15 cellular contexts compared by ENCODE assay signal in the genomic region with DNA sequence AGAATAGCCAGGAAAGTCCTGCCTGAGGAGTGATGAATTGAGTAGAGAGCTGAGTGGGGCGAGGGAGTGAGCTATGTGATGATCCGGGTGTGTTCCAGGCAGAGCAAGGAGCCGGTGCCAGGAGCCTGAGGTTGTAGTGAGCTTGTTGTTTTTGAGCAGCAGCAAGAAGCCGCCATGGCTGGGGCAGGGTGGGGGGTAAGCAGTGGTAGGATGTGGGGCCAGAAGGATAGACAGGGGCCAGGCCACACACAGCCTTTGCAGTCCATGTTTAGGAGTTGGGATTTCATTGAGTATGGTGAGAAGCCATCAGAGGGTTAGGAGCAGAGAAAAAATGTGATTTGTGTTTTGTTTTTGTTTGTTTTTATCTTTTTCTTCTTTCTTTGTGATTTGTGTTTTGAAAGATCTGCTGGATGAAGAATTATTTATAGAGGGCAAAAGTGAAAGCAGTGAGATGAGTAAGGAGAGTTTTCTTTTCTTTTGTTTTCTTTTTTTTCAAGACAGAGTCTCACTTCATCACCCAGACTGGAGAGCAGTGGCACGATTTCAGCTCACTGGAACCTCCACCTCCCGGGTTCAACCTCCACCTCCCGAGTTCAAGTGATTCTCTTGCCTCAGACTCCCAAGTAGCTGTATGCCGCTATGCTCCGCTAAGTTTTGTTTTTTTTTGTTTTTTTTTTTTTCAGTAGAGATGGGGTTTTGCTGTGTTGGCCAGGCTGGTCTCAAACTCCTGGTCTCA.
A peak's percentile ranks its signal among the peaks of the same experiment; 100 is the strongest.
DNase-seq lines count a peak whose midpoint lies in the region; ATAC-seq and TF ChIP-seq lines count a peak whose summit lies in the region.
"Had no signal": no experiment of that assay in that cellular context is flagged by ENCODE, and none has a peak within 500 bp of the region (broad histone marks: within the 10 kb centered on the region; RNA-seq: fewer than 3 reads in every experiment).

No MANE protein-coding gene starts in this region.

- ATAC-seq in HG02981 (IDR thresholded peaks at IDR 0.05; ENCODE audit: unreplicated experiment) = peak; percentile 65
- ATAC-seq in activated B cell treated with CpG ODN at 0.5 μM for 24 hours (ENCODE audit: low read depth) = peak; percentile 54
- ATAC-seq in upper lobe of right lung = no peak

- H3K27ac Mint-ChIP-seq in activated CD4-positive, alpha-beta T cell treated with anti-CD3 and anti-CD28 coated beads, Interleukin-2, amount 10 ng/mL, durations not matched to agents 7 days and 5 days = peak overlapping the region; percentile 38
- peak overlapping the region; percentile 51 for H3K27ac Mint-ChIP-seq in activated B cell treated with CpG ODN at 0.5 μM for 24 hours
- H3K27ac Mint-ChIP-seq: activated naive CD8-positive, alpha-beta T cell treated with anti-CD3 and anti-CD28 coated beads, Interleukin-2, amount 10 ng/mL, durations not matched to agents 7 days and 5 days; endodermal cell; neural progenitor cell had no signal

- peaks cover 12% of the 10 kb centered on the region for H3K9me3 Mint-ChIP-seq in activated CD4-positive, alpha-beta T cell treated with anti-CD3 and anti-CD28 coated beads, Interleukin-2, amount 10 ng/mL, durations not matched to agents 7 days and 5 days
- H3K9me3 Mint-ChIP-seq in activated B cell treated with CpG ODN at 0.5 μM for 24 hours = no peaks in the 10 kb centered on the region

- no peaks in the 10 kb centered on the region for H3K27me3 ChIP-seq in upper lobe of right lung
- H3K27me3 ChIP-seq: neural progenitor cell had no signal

- peaks cover 11% of the 10 kb centered on the region for H3K4me1 Mint-ChIP-seq in activated CD4-positive, alpha-beta T cell treated with anti-CD3 and anti-CD28 coated beads, Interleukin-2, amount 10 ng/mL, durations not matched to agents 7 days and 5 days
- H3K4me1 Mint-ChIP-seq in activated B cell treated with CpG ODN at 0.5 μM for 24 hours = peaks cover 36% of the 10 kb centered on the region
- H3K4me1 Mint-ChIP-seq: endodermal cell had no signal

- H3K4me3 ChIP-seq in upper lobe of right lung = no peak overlapping the region
- H3K4me3 ChIP-seq: neural progenitor cell had no signal

- H3K27me3 Mint-ChIP-seq in activated CD4-positive, alpha-beta T cell treated with anti-CD3 and anti-CD28 coated beads, Interleukin-2, amount 10 ng/mL, durations not matched to agents 7 days and 5 days = peaks cover 10% of the 10 kb centered on the region
- no peaks in the 10 kb centered on the region for H3K27me3 Mint-ChIP-seq in activated B cell treated with CpG ODN at 0.5 μM for 24 hours

- intact Hi-C loops in activated B cell treated with CpG ODN at 0.5 μM for 24 hours (cut with micrococcal nuclease) (loop anchor here (1.0 to 2.0 kb wide), 2 partner anchors 10 to 14 kb away; no protein-coding TSS in a partner anchor), upper lobe of right lung (cut with DNase I) (no loop called here)

- POLR2A ChIA-PET in activated CD4-positive, alpha-beta T cell treated with anti-CD3 and anti-CD28 coated beads, Interleukin-2, amount 10 ng/mL, durations not matched to agents 7 days and 5 days (lab: Charles Lee) = no interaction called here
- POLR2A ChIA-PET in activated B cell treated with CpG ODN at 0.5 μM for 24 hours (lab: Charles Lee) = interaction anchor here (1.0 to 5.7 kb wide), 2 partner anchors 11 to 43 kb away, joined by 3 to 52 read pairs; a partner anchor contains a TSS

- no peak for TF ChIP-seq CTCF in activated B cell treated with CpG ODN at 0.5 μM for 24 hours (IDR thresholded peaks at IDR 0.05)
- no peak for TF ChIP-seq CTCF in upper lobe of right lung (IDR thresholded peaks at IDR 0.05)

- H3K36me3 ChIP-seq in upper lobe of right lung = no peaks in the 10 kb centered on the region
- H3K36me3 ChIP-seq: neural progenitor cell had no signal

- DNase-seq in activated CD4-positive, alpha-beta T cell treated with anti-CD3 and anti-CD28 coated beads, Interleukin-2, amount 10 ng/mL, durations not matched to agents 7 days and 5 days = no peak
- no peak for DNase-seq in activated CD4-positive, alpha-beta T cell treated with anti-CD3 and anti-CD28 coated beads, Interleukin-2, amount 50 U/mL, for 4 hours
- DNase-seq in activated B cell treated with CpG ODN at 0.5 μM for 24 hours (no peak), upper lobe of right lung (no peak), NAMALWA (ENCODE audit: low spot score) (no peak), COLO668 (lab: John Stamatoyannopoulos, UW; ENCODE audit: unreplicated experiment) (no peak)
- DNase-seq in activated CD4-positive, alpha-beta T cell treated with anti-CD3 and anti-CD28 coated beads for 48 hours = no peak
- DNase-seq: activated CD4-positive, alpha-beta T cell treated with anti-CD3 and anti-CD28 coated beads for 4 hours; activated naive CD8-positive, alpha-beta T cell treated with anti-CD3 and anti-CD28 coated beads, Interleukin-2, amount 10 ng/mL, durations not matched to agents 7 days and 5 days; endodermal cell; NCI-H2081 treated with DMSO at 0.1 percent for 48 hours; stimulated activated CD4-positive, alpha-beta T cell treated with anti-CD3 and anti-CD28 coated beads, Interleukin-1b, Interleukin-23, amount 100 ng/mL, for 48 hours had no signal

- CTCF ChIA-PET in activated CD4-positive, alpha-beta T cell treated with anti-CD3 and anti-CD28 coated beads, Interleukin-2, amount 10 ng/mL, durations not matched to agents 7 days and 5 days (lab: Charles Lee) = interaction anchor here (4.1 kb wide), 1 partner anchor 11 kb away, joined by 21 read pairs; a partner anchor contains a TSS
- CTCF ChIA-PET in activated B cell treated with CpG ODN at 0.5 μM for 24 hours (lab: Charles Lee) = interaction anchor here (0.7 kb wide), 1 partner anchor 72 kb away, joined by 5 read pairs; no protein-coding TSS in a partner anchor

- H3K36me3 Mint-ChIP-seq in activated CD4-positive, alpha-beta T cell treated with anti-CD3 and anti-CD28 coated beads, Interleukin-2, amount 10 ng/mL, durations not matched to agents 7 days and 5 days (ENCODE audit: low read depth) = peaks cover 5% of the 10 kb centered on the region
- no peaks in the 10 kb centered on the region for H3K36me3 Mint-ChIP-seq in activated B cell treated with CpG ODN at 0.5 μM for 24 hours (ENCODE audit: low read depth)
- H3K36me3 Mint-ChIP-seq: neural progenitor cell had no signal

- no peaks in the 10 kb centered on the region for H3K4me1 ChIP-seq in upper lobe of right lung
- H3K4me1 ChIP-seq: neural progenitor cell had no signal

- H3K9me3 ChIP-seq in upper lobe of right lung = no peaks in the 10 kb centered on the region

- H3K27ac ChIP-seq in upper lobe of right lung = peak overlapping the region; percentile 2
- H3K27ac ChIP-seq: neural progenitor cell, RWPE1 had no signal

- H3K4me3 Mint-ChIP-seq in activated CD4-positive, alpha-beta T cell treated with anti-CD3 and anti-CD28 coated beads, Interleukin-2, amount 10 ng/mL, durations not matched to agents 7 days and 5 days = no peak overlapping the region
- peak overlapping the region; percentile 17 for H3K4me3 Mint-ChIP-seq in activated B cell treated with CpG ODN at 0.5 μM for 24 hours
- H3K4me3 Mint-ChIP-seq: activated naive CD8-positive, alpha-beta T cell treated with anti-CD3 and anti-CD28 coated beads, Interleukin-2, amount 10 ng/mL, durations not matched to agents 7 days and 5 days; endodermal cell; neural progenitor cell had no signal
